1 cellular context compared by ENCODE assay signal in genomic region chr3:25429960-25430941, GRCh38.
TF ChIP-seq lines count a peak whose summit lies in the region.

No MANE protein-coding gene starts in this region.

TF ChIP-seq in WTC11, 78 proteins besides CTCF, POLR2A, EP300 and RAD21 (continued from another document):
- TF ChIP-seq CDX4 (CRISPR knock-in tag; IDR thresholded peaks at IDR 0.05; ENCODE audit: borderline replicate concordance) (no peak), NR2C2 (CRISPR knock-in tag; IDR thresholded peaks at IDR 0.05) (no peak), RELA (CRISPR knock-in tag; IDR thresholded peaks at IDR 0.05; ENCODE audit: borderline replicate concordance) (no peak), ZNF396 (CRISPR knock-in tag; IDR thresholded peaks at IDR 0.05; ENCODE audit: borderline replicate concordance) (no peak), ETV6 (CRISPR knock-in tag; IDR thresholded peaks at IDR 0.05) (no peak), NR3C1 (CRISPR knock-in tag; conservative IDR thresholded peaks at IDR 0.05; ENCODE audit: low read depth) (no peak), FOXK1 (CRISPR knock-in tag; IDR thresholded peaks at IDR 0.05) (no peak), OVOL2 (CRISPR knock-in tag; IDR thresholded peaks at IDR 0.05; ENCODE audit: borderline replicate concordance) (no peak), SP1 (CRISPR knock-in tag; conservative IDR thresholded peaks at IDR 0.05) (no peak), NFE2L1 (CRISPR knock-in tag; IDR thresholded peaks at IDR 0.05) (no peak)
